In the genomic region with DNA sequence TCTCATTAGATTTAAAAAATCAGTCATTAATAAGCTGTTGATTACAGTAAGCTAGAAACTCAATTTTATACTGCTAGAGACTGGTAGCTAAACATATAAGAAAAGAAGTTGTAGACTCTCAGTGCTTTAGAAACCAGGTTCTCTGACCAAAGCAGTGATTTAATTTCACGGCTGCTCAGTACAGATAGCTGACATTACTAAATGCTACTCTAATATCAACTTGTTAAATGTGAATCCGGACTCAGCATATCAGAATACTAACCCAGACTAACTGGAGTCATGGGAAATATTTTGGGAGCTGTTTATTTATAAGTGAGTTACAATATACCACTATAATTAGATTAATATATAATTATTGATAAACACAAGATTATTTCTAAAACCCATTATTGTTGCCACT, we compare ENCODE assay signal across 1 cellular context.
TF ChIP-seq lines count a peak whose summit lies in the region.

No MANE protein-coding gene starts in this region.

TF ChIP-seq in IMR-90, 13 proteins besides CTCF, POLR2A, EP300 and RAD21:
- TF ChIP-seq MXI1 (IDR thresholded peaks at IDR 0.05; ENCODE audit: borderline replicate concordance, low read depth, low read length) (no peak), MAZ (IDR thresholded peaks at IDR 0.05; ENCODE audit: borderline replicate concordance, low read depth, low read length) (no peak), CHD1 (IDR thresholded peaks at IDR 0.05; ENCODE audit: low read depth, low read length) (no peak), CEBPB (IDR thresholded peaks at IDR 0.05; ENCODE audit: low read depth, low read length) (no peak), FOS (IDR thresholded peaks at IDR 0.05; ENCODE audit: low read depth, low read length) (no peak), RCOR1 (IDR thresholded peaks at IDR 0.05; ENCODE audit: insufficient replicate concordance, low read length) (no peak), BHLHE40 (IDR thresholded peaks at IDR 0.05; ENCODE audit: low read depth, low read length) (no peak), MAFK (IDR thresholded peaks at IDR 0.05; ENCODE audit: low read depth, low read length) (no peak)
- TF ChIP-seq, protein P1, sequence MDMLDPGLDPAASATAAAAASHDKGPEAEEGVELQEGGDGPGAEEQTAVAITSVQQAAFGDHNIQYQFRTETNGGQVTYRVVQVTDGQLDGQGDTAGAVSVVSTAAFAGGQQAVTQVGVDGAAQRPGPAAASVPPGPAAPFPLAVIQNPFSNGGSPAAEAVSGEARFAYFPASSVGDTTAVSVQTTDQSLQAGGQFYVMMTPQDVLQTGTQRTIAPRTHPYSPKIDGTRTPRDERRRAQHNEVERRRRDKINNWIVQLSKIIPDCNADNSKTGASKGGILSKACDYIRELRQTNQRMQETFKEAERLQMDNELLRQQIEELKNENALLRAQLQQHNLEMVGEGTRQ (IDR thresholded peaks at IDR 0.05; ENCODE audit: low read depth, low read length), result no peak
